ENCODE assay signal across 11 cellular contexts in genomic region chr15:52308446-52309153, GRCh38. TPM values are rescaled to one million over a fixed set of nuclear protein-coding genes. Genes with fewer than 3 reads are reported as not detected.
DNase-seq lines count a peak whose midpoint lies in the region; ATAC-seq, FAIRE-seq and TF ChIP-seq lines count a peak whose summit lies in the region.
"Had no signal": no experiment of that assay in that cellular context is flagged by ENCODE, and none has a peak within 500 bp of the region (broad histone marks: within the 10 kb centered on the region; RNA-seq: fewer than 3 reads in every experiment).

No MANE protein-coding gene starts in this region.

- H3K4me3 Mint-ChIP-seq in CD4-positive, alpha-beta T cell: no peak overlapping the region

- no peak overlapping the region for H3K27ac ChIP-seq in endothelial cell of umbilical vein (ENCODE audit: insufficient read depth, low read depth, low read length)
- no peak overlapping the region for H3K27ac ChIP-seq in CD4-positive, alpha-beta T cell (ENCODE audit: low read depth, low read length)

- no peak overlapping the region for H3K4me3 ChIP-seq in endothelial cell of umbilical vein (replicated peaks in 1 of 3; ENCODE audit: insufficient read depth in 1 of 3, low read depth in 1 of 3, low read length in 3 of 3)

- no peak overlapping the region for H2AFZ ChIP-seq in endothelial cell of umbilical vein (ENCODE audit: low read depth, low read length)

- POLR2A ChIA-PET in endothelial cell of umbilical vein (lab: Charles Lee): no interaction called here
- POLR2A ChIA-PET in CD4-positive, alpha-beta T cell (lab: Charles Lee): no interaction called here

- peaks cover 6% of the 10 kb centered on the region for H3K4me1 Mint-ChIP-seq in CD4-positive, alpha-beta T cell (ENCODE audit: low read depth)

- peaks cover 3 to 6% of the 10 kb centered on the region in 2 experiments for H3K36me3 ChIP-seq in endothelial cell of umbilical vein (ENCODE audit: control insufficient read depth in 2 of 2, extremely low read depth in 1 of 2, insufficient read depth in 2 of 2, low read length in 2 of 2)

- peak; percentile 51 for ATAC-seq in GM18508 (IDR thresholded peaks at IDR 0.05; ENCODE audit: insufficient read depth, unreplicated experiment)
- ATAC-seq in GM21381 (IDR thresholded peaks at IDR 0.05; ENCODE audit: unreplicated experiment): peak; percentile 77
- ATAC-seq in HG03159 (IDR thresholded peaks at IDR 0.05; ENCODE audit: unreplicated experiment): peak; percentile 79
- ATAC-seq in CD4-positive, alpha-beta T cell (ENCODE audit: poor library complexity): no peak

- no peak for TF ChIP-seq CTCF in endothelial cell of umbilical vein (IDR thresholded peaks at IDR 0.05; ENCODE audit: extremely low read depth in 1 of 2, insufficient read depth in 1 of 2, low read depth in 1 of 2, low read length in 2 of 2)
- TF ChIP-seq CTCF in CD4-positive, alpha-beta T cell (IDR thresholded peaks at IDR 0.05): no peak

- H3K27ac Mint-ChIP-seq in CD4-positive, alpha-beta T cell: no peak overlapping the region

- H3K9ac ChIP-seq in endothelial cell of umbilical vein (replicated peaks; ENCODE audit: extremely low read depth, insufficient read depth, low read length): no peak overlapping the region

- intact Hi-C loops in endothelial cell of umbilical vein (cut with micrococcal nuclease): no loop called here
- intact Hi-C loops in CD4-positive, alpha-beta T cell (cut with DNase I, micrococcal nuclease): no loop called here

- H3K9me1 ChIP-seq in endothelial cell of umbilical vein (replicated peaks; ENCODE audit: control insufficient read depth, extremely low read depth, insufficient read depth, low read length): no peaks in the 10 kb centered on the region

- no peak for FAIRE-seq in endothelial cell of umbilical vein (lab: Jason Lieb, UNC)
- FAIRE-seq: bronchial epithelial cell had no signal

- no peaks in the 10 kb centered on the region for H3K9me3 ChIP-seq in endothelial cell of umbilical vein (replicated peaks; ENCODE audit: control insufficient read depth, insufficient read depth, low read length)
- no peaks in the 10 kb centered on the region for H3K9me3 ChIP-seq in CD4-positive, alpha-beta T cell (ENCODE audit: control insufficient read depth, low read length)

- H3K36me3 Mint-ChIP-seq in CD4-positive, alpha-beta T cell (ENCODE audit: low read depth): peaks cover 40% of the 10 kb centered on the region

- no peaks in the 10 kb centered on the region for H3K79me2 ChIP-seq in endothelial cell of umbilical vein (ENCODE audit: control insufficient read depth, insufficient read depth, low read length)

- H3K27me3 Mint-ChIP-seq in CD4-positive, alpha-beta T cell: no peaks in the 10 kb centered on the region

- no TSS peak for BruUV-seq in endothelial cell of umbilical vein (replicated peaks; lab: Mats Ljungman, UMichigan)

- no peak overlapping the region for H3K4me2 ChIP-seq in endothelial cell of umbilical vein (ENCODE audit: insufficient read depth, low read length)

- H4K20me1 ChIP-seq in endothelial cell of umbilical vein (replicated peaks; ENCODE audit: control insufficient read depth, extremely low read depth, insufficient read depth, low read length): no peaks in the 10 kb centered on the region

- H3K27me3 ChIP-seq in endothelial cell of umbilical vein (ENCODE audit: control insufficient read depth in 2 of 2, insufficient read depth in 2 of 2, low read length in 2 of 2): no peaks in the 10 kb centered on the region
- H3K27me3 ChIP-seq in CD4-positive, alpha-beta T cell (ENCODE audit: control insufficient read depth, insufficient read depth, low read length): no peaks in the 10 kb centered on the region

- H3K4me1 ChIP-seq in endothelial cell of umbilical vein (ENCODE audit: control insufficient read depth, extremely low read depth, insufficient read depth, low read length): peaks cover 2% of the 10 kb centered on the region

- TF ChIP-seq POLR2A in endothelial cell of umbilical vein (IDR thresholded peaks at IDR 0.05; ENCODE audit: low read depth, low read length): no peak

- CTCF ChIA-PET in endothelial cell of umbilical vein (lab: Charles Lee): interaction anchor here (1.2 to 2.0 kb wide), 2 partner anchors 47 to 52 kb away, joined by 3 to 6 read pairs; no protein-coding TSS in a partner anchor
- CTCF ChIA-PET in CD4-positive, alpha-beta T cell (lab: Charles Lee): no interaction called here

- DNase-seq in endothelial cell of umbilical vein (ENCODE audit: low read depth, low spot score) (peak; percentile 62), SW480 (ENCODE audit: low spot score) (no peak), NCI-H146 treated with DMSO at 0.1 percent for 48 hours (lab: John Stamatoyannopoulos, UW; ENCODE audit: unreplicated experiment) (no peak), RPMI8226 (no peak)
- DNase-seq in CD4-positive, alpha-beta T cell: no peak
- DNase-seq: activated CD8-positive, alpha-beta memory T cell treated with anti-CD3 and anti-CD28 coated beads, Interleukin-2, amount 50 U/mL, for 48 hours; NCI-H1417 treated with DMSO at 0.1 percent for 48 hours had no signal

- dilution Hi-C loops in endothelial cell of umbilical vein (cut with MboI; ENCODE audit: extremely low pct_ligation_motif_present, low sequenced_read_pairs): no loop called here

- no peaks in the 10 kb centered on the region for H3K9me3 Mint-ChIP-seq in CD4-positive, alpha-beta T cell

TF ChIP-seq in endothelial cell of umbilical vein, 7 proteins besides CTCF, POLR2A, EP300 and RAD21:
- no peak for TF ChIP-seq FOS (IDR thresholded peaks at IDR 0.05; ENCODE audit: borderline replicate concordance, insufficient read depth, low read length)
- TF ChIP-seq POLR2AphosphoS5 (IDR thresholded peaks at IDR 0.05; ENCODE audit: insufficient read depth, low read depth, low read length): no peak
- TF ChIP-seq JUN (IDR thresholded peaks at IDR 0.05; ENCODE audit: borderline replicate concordance, insufficient read depth, insufficient read length, low read depth): no peak
- no peak for TF ChIP-seq MAX (IDR thresholded peaks at IDR 0.05; ENCODE audit: insufficient read depth, insufficient read length)

RNA-seq across cellular contexts. Expression of gene MYO5C, which starts 13.0 kb away (rescaled TPM):
- 18.4 and 19.4 TPM in 2 replicates for total RNA-seq in endothelial cell of umbilical vein
- polyA plus RNA-seq in endothelial cell of umbilical vein: 4.2 and 7.5 TPM in 2 replicates
- polyA plus RNA-seq in endothelial cell of umbilical vein (2011; cell fraction: cytosol; rRNA removed): 4.1 and 5.1 TPM in 2 replicates
- polyA plus RNA-seq in endothelial cell of umbilical vein (2011; cell fraction: nucleus; rRNA removed): 20.3 and 23.1 TPM in 2 replicates
- 3.4 TPM in 2 replicates for polyA plus RNA-seq in endothelial cell of umbilical vein (2012)
- 37.4 and 39.6 TPM in 2 replicates for polyA minus RNA-seq in endothelial cell of umbilical vein
- 4.5 TPM for polyA minus RNA-seq in endothelial cell of umbilical vein (2011; cell fraction: cytosol; rRNA and poly(A)+ RNA removed)
- polyA minus RNA-seq in endothelial cell of umbilical vein (2011; cell fraction: nucleus; rRNA and poly(A)+ RNA removed): 27.8 and 34.3 TPM in 2 replicates
- total RNA-seq in CD4-positive, alpha-beta T cell: under 1 TPM; 0.53 to 0.93 TPM

Comparison
In these comparisons a context has a peak if more than half of its experiments do, and no peak if none do; other contexts are left out.
1. RNA of gene MYO5C, which starts 13.0 kb away (total RNA-seq): 18.4 to 19.4 TPM in endothelial cell of umbilical vein; 0.53 to 0.93 TPM in CD4-positive, alpha-beta T cell; every median in the first group is over 10 times any median in the second.